11 cellular contexts compared by ENCODE assay signal in the genomic region with DNA sequence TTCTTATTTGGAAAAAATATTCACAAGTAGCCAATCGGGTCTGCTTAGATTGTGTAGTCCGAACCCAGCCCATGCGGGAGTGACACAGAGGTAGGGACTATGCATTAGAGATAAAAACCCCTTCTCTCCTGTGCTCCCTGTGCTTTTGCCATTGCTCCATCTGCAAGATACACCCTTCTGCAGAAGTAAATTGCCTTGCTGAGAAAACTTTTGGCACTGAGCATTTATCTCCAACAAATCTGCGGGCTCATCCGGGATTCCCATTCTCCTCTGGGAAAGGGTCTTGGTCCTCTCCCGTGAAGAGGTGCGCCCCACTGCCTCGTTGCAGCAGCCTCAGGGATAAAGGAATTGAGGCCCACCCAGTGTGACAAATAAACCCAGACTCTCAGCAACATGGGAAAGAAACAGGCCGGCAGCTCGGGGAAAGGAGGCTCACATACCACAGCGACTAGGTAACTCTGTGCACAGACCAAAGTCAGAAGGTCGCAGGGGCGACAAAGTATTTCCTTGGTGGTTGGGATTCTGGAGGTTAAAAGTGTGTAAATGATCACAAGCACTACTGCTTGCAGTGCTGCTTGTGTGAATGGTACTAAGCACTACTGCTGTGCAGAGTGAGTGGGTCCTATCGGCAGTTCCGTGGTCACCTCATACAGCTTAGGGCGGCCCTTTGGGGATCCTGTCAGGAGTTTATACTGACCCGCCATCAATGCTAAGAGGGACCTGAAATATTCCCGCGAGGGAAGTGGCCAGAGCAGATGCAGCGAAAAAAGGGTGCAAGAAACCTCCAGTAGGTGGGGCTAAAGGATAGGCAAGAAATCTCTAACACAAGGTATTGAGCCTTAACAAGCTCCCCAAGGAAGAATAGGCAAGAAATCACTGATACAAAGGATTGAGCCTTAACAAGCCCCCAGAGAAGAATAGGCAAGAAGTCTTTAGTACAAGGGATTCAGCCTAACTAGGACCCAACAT. TPM values are rescaled to one million over a fixed set of nuclear protein-coding genes. Genes with fewer than 3 reads are reported as not detected.
DNase-seq lines count a peak whose midpoint lies in the region; ATAC-seq and TF ChIP-seq lines count a peak whose summit lies in the region.
"Had no signal": no experiment of that assay in that cellular context is flagged by ENCODE, and none has a peak within 500 bp of the region (broad histone marks: within the 10 kb centered on the region; RNA-seq: fewer than 3 reads in every experiment).

No MANE protein-coding gene starts in this region.

- no peak overlapping the region for H2AFZ ChIP-seq in hepatocyte

- peak overlapping the region; percentile 66 for H3K4me2 ChIP-seq in hepatocyte

- POLR2A ChIA-PET in HEK293 (lab: Yijun Ruan, JAX): no interaction called here

- no peaks in the 10 kb centered on the region for H3K9me3 ChIP-seq in HEK293 (ENCODE audit: control insufficient read depth, insufficient read depth, low read depth, low read length)
- H3K9me3 ChIP-seq in hepatocyte (ENCODE audit: low read depth): no peaks in the 10 kb centered on the region

- H3K27me3 ChIP-seq in hepatocyte: no peaks in the 10 kb centered on the region
- H3K27me3 ChIP-seq: Peyer's patch had no signal

- DNase-seq in COR-L47 (lab: John Stamatoyannopoulos, UW) (peak; percentile 13), SKM-1 treated with dmso at 0.1 percent for 144 hours (lab: John Stamatoyannopoulos, UW; ENCODE audit: unreplicated experiment) (peak; percentile 53), hepatocyte (ENCODE audit: low spot score) (peak; percentile 78), GDM1 (lab: John Stamatoyannopoulos, UW) (no peak), hippocampal formation (lab: John Stamatoyannopoulos, UW) (no peak)
- DNase-seq: NCI-H2029, Peyer's patch had no signal

- no peaks in the 10 kb centered on the region for H3K36me3 ChIP-seq in HEK293 (ENCODE audit: control insufficient read depth in 2 of 2, insufficient read depth in 1 of 2, low read length in 2 of 2)
- H3K36me3 ChIP-seq in hepatocyte (replicated peaks; ENCODE audit: insufficient read depth, low read depth): no peaks in the 10 kb centered on the region

- H3K4me1 ChIP-seq in HEK293 (ENCODE audit: control insufficient read depth, insufficient read depth, low read length) (no peaks in the 10 kb centered on the region), hepatocyte (ENCODE audit: insufficient read depth) (peaks cover 19% of the 10 kb centered on the region)
- H3K4me1 ChIP-seq: Peyer's patch had no signal

- H3K27ac ChIP-seq in HEK293 (ENCODE audit: extremely low read depth, low read depth, low read length) (no peak overlapping the region), hepatocyte (peak overlapping the region; percentile 47)
- H3K27ac ChIP-seq: Peyer's patch, VCaP had no signal

- CTCF ChIA-PET in HEK293 (lab: Yijun Ruan, JAX): interaction anchor here (0.6 to 1.4 kb wide), 7 partner anchors 11 to 797 kb away, joined by 3 to 7 read pairs (median 3); no protein-coding TSS in a partner anchor

- H4K20me1 ChIP-seq in hepatocyte (ENCODE audit: insufficient read depth, poor library complexity, severe bottlenecking): peaks cover 90% of the 10 kb centered on the region

- ATAC-seq in GM18868 (IDR thresholded peaks at IDR 0.05; ENCODE audit: unreplicated experiment): no peak
- ATAC-seq in HG03521 (IDR thresholded peaks at IDR 0.05; ENCODE audit: unreplicated experiment): no peak

- H3K79me2 ChIP-seq in hepatocyte: peaks cover 98% of the 10 kb centered on the region

- 29% methylated on average over 20 of the region's 20 CpGs for WGBS in hepatocyte (ENCODE audit: low lambda C conversion rate, missing lambda C conversion rate)

- H3K4me3 ChIP-seq in HEK293 (ENCODE audit: low read depth, low read length) (no peak overlapping the region), hepatocyte (no peak overlapping the region)
- H3K4me3 ChIP-seq: Peyer's patch had no signal

- TF ChIP-seq CTCF in HEK293 (tag by site-specific recombination; IDR thresholded peaks at IDR 0.05): no peak
- peak; percentile 80 for TF ChIP-seq CTCF in hepatocyte (IDR thresholded peaks at IDR 0.05; ENCODE audit: poor library complexity)

- H3K9me2 ChIP-seq in hepatocyte (replicated peaks; ENCODE audit: insufficient read depth): no peaks in the 10 kb centered on the region

TF ChIP-seq in HEK293, 187 proteins besides CTCF, POLR2A, EP300 and RAD21:
- TF ChIP-seq ZSCAN18 (tag by site-specific recombination; IDR thresholded peaks at IDR 0.05) (no peak), ZNF776 (tag by site-specific recombination; IDR thresholded peaks at IDR 0.05; ENCODE audit: borderline replicate concordance) (no peak), SETDB1 (IDR thresholded peaks at IDR 0.05; ENCODE audit: insufficient read length, low read length) (peak; percentile 95), GLIS1 (tag by site-specific recombination; IDR thresholded peaks at IDR 0.05) (no peak), ZNF654 (tag by site-specific recombination; IDR thresholded peaks at IDR 0.05; ENCODE audit: low read depth) (0 out of 2 replicates have a peak, but pooled peaks have one; percentile 14), IKZF3 (tag by site-specific recombination; IDR thresholded peaks at IDR 0.05) (no peak), ZNF292 (tag by site-specific recombination; IDR thresholded peaks at IDR 0.05; ENCODE audit: borderline replicate concordance, low read depth) (no peak), TRIM28 (IDR thresholded peaks at IDR 0.05; ENCODE audit: borderline replicate concordance, low read length) (peak; percentile 53; the same call in 1 of the 2 replicates)

RNA-seq across cellular contexts. Expression of gene GSK3B, which starts 54.3 kb away (rescaled TPM):
- total RNA-seq in hepatocyte: 48.8 and 49.3 TPM in 2 replicates
- polyA plus RNA-seq in hepatocyte: 18.1 and 24.7 TPM in 2 replicates

Comparison
In these comparisons a context has a peak if more than half of its experiments do, and no peak if none do; other contexts are left out.
1. DNase-seq: peak in COR-L47 (single experiment), SKM-1 treated with dmso at 0.1 percent for 144 hours (single experiment) and hepatocyte (single experiment); none in GDM1 (single experiment) and hippocampal formation (0 of 2).